In genomic region chr2:68319397-68320117, GRCh38 we compare ENCODE assay signal across 8 cellular contexts. TPM values are rescaled to one million over a fixed set of nuclear protein-coding genes. Genes with fewer than 3 reads are reported as not detected.
DNase-seq lines count a peak whose midpoint lies in the region; ATAC-seq, FAIRE-seq and TF ChIP-seq lines count a peak whose summit lies in the region.

CNRIP1 (minus strand) TSS chr2:68319949; CDS start chr2:68319400, 549 bp downstream.

- H3K4me1 ChIP-seq in HAP-1 (peaks cover 5% of the 10 kb centered on the region; the same call in 1 of the 2 replicates), skeletal muscle satellite cell (ENCODE audit: control insufficient read depth, insufficient read depth, low read length) (peaks cover 13% of the 10 kb centered on the region), PC-9 (replicated peaks; ENCODE audit: insufficient read depth) (no peaks in the 10 kb centered on the region)

- H3K9me2 ChIP-seq in PC-9 (ENCODE audit: insufficient read depth): no peaks in the 10 kb centered on the region

- H4K20me1 ChIP-seq in PC-9 (ENCODE audit: insufficient read depth): no peaks in the 10 kb centered on the region

- H3K27me3 ChIP-seq in HAP-1 (ENCODE audit: low read depth) (no peaks in the 10 kb centered on the region; the same call in 1 of the 2 replicates), kidney epithelial cell (ENCODE audit: control insufficient read depth, insufficient read depth, low read length) (no peaks in the 10 kb centered on the region), skeletal muscle satellite cell (ENCODE audit: control insufficient read depth, insufficient read depth, low read length) (no peaks in the 10 kb centered on the region), PC-9 (ENCODE audit: insufficient read depth, low read depth) (no peaks in the 10 kb centered on the region)

- no peaks in the 10 kb centered on the region for H3F3A ChIP-seq in PC-9 (ENCODE audit: insufficient read depth, low read depth)

- CTCF ChIA-PET in PC-9 (lab: Charles Lee): no interaction called here

- peak; percentile 5 for FAIRE-seq in RCC 7860 (lab: Jason Lieb, UNC)

- H3K36me3 ChIP-seq in HAP-1 (replicated peaks) (no peaks in the 10 kb centered on the region), kidney epithelial cell (ENCODE audit: control insufficient read depth, insufficient read depth, low read length) (no peaks in the 10 kb centered on the region), skeletal muscle satellite cell (ENCODE audit: insufficient read depth, low read length) (peaks cover 25% of the 10 kb centered on the region), PC-9 (ENCODE audit: low read depth) (no peaks in the 10 kb centered on the region)

- POLR2A ChIA-PET in PC-9 (lab: Charles Lee; ENCODE audit: unreplicated experiment): no interaction called here

- DNase-seq in C1 segment of cervical spinal cord (lab: John Stamatoyannopoulos, UW) (peak; percentile 35 to 91 (median 75)), HAP-1 (ENCODE audit: low spot score in 2 of 2) (peak; percentile 53 to 74), RCC 7860 (ENCODE audit: low spot score) (peak; percentile 60), dedifferentiated amniotic fluid mesenchymal stem cell (ENCODE audit: extremely low spot score) (peak; percentile 78), kidney epithelial cell (ENCODE audit: low read depth) (no peak), PC-9 (no peak)

- BruUV-seq in PC-9 (replicated peaks; lab: Mats Ljungman, UMichigan): no TSS peak

- intact Hi-C loops in PC-9 (cut with micrococcal nuclease; ENCODE audit: unreplicated experiment): no loop called here

- H3K9me3 ChIP-seq in HAP-1 (no peaks in the 10 kb centered on the region; the same call in 1 of the 2 replicates), skeletal muscle satellite cell (replicated peaks; ENCODE audit: low read length) (no peaks in the 10 kb centered on the region), PC-9 (ENCODE audit: insufficient read depth, low read depth) (no peaks in the 10 kb centered on the region)

- H3K27ac ChIP-seq in PC-9: no peak within 1 kb of the TSS

- in situ Hi-C loops in HAP-1 (cut with MboI; ENCODE audit: low sequenced_read_pairs): no loop called here

- peak within 1 kb of the TSS; percentile 42 for H3K4me3 ChIP-seq in HAP-1
- peak within 1 kb of the TSS; percentile 57 for H3K4me3 ChIP-seq in kidney epithelial cell (ENCODE audit: low read depth, low read length)
- H3K4me3 ChIP-seq in skeletal muscle satellite cell (ENCODE audit: low read length): peak within 1 kb of the TSS; percentile 95
- H3K4me3 ChIP-seq in PC-9: no peak within 1 kb of the TSS

- H3K4me2 ChIP-seq in skeletal muscle satellite cell (ENCODE audit: low read length) (peak within 1 kb of the TSS; percentile 98), PC-9 (no peak within 1 kb of the TSS)

- TF ChIP-seq CTCF in kidney epithelial cell (IDR thresholded peaks at IDR 0.05; ENCODE audit: insufficient read depth, low read length, poor library complexity, severe bottlenecking) (no peak), PC-9 (conservative IDR thresholded peaks at IDR 0.05) (no peak)

- H3K9ac ChIP-seq in skeletal muscle satellite cell (ENCODE audit: low read depth, low read length): peak within 1 kb of the TSS; percentile 88

- no peak within 1 kb of the TSS for H2AFZ ChIP-seq in PC-9

- no peak for ATAC-seq in HG03159 (IDR thresholded peaks at IDR 0.05; ENCODE audit: unreplicated experiment)

- H3K79me2 ChIP-seq in PC-9 (ENCODE audit: low read depth): no peaks in the 10 kb centered on the region

RNA-seq across cellular contexts. Expression of gene CNRIP1, which starts in this region (rescaled TPM):
- 7.9 and 8.8 TPM in 2 replicates for total RNA-seq in kidney epithelial cell
- 24.3 and 29.9 TPM in 2 replicates for total RNA-seq in skeletal muscle satellite cell (2012; rRNA removed)
- not detected in 2 replicates for total RNA-seq in PC-9 (2021)

Comparison
In these comparisons a context has a peak if more than half of its experiments do, and no peak if none do; other contexts are left out.
1. DNase-seq: peak in C1 segment of cervical spinal cord (14 of 14), HAP-1 (2 of 2), RCC 7860 (single experiment) and dedifferentiated amniotic fluid mesenchymal stem cell (single experiment); none in kidney epithelial cell (single experiment) and PC-9 (0 of 2).